In genomic region chr1:221013691-221014293, GRCh38 we compare ENCODE assay signal across 18 cellular contexts.
A peak's percentile ranks its signal among the peaks of the same experiment; 100 is the strongest.
DNase-seq lines count a peak whose midpoint lies in the region; ATAC-seq and TF ChIP-seq lines count a peak whose summit lies in the region.
"Had no signal": no experiment of that assay in that cellular context is flagged by ENCODE, and none has a peak within 500 bp of the region (broad histone marks: within the 10 kb centered on the region; RNA-seq: fewer than 3 reads in every experiment).

No MANE protein-coding gene starts in this region.

- H3K4me3 ChIP-seq in right cardiac atrium (ENCODE audit: low read length) (no peak overlapping the region), heart left ventricle (no peak overlapping the region), adipocyte (ENCODE audit: low read length) (no peak overlapping the region), fibroblast of villous mesenchyme (ENCODE audit: low read depth, low read length) (no peak overlapping the region), aorta (ENCODE audit: low read length in 2 of 2) (no peak overlapping the region)

- intact Hi-C loops in right cardiac atrium (cut with DNase I): loop anchor here in 1 of 4 donors (10.0 kb wide), 1 partner anchor 61 kb away; no protein-coding TSS in a partner anchor
- intact Hi-C loops in heart left ventricle (cut with DNase I): no loop called here
- intact Hi-C loops in aorta (cut with DNase I): no loop called here

- H3K9ac ChIP-seq in adipocyte (ENCODE audit: low read length): no peak overlapping the region

- DNase-seq in right cardiac atrium: no peak
- DNase-seq in heart left ventricle: no peak
- DNase-seq in adipocyte (ENCODE audit: low read depth): peak; percentile 24
- DNase-seq in fibroblast of villous mesenchyme (ENCODE audit: low read depth): peak; percentile 52
- no peak for DNase-seq in aorta
- DNase-seq in SKM-1 treated with dmso at 0.1 percent for 144 hours (lab: John Stamatoyannopoulos, UW; ENCODE audit: unreplicated experiment): no peak
- DNase-seq in stimulated activated naive CD4-positive, alpha-beta T cell treated with Interleukin-2 at 50 U/mL for 16 hours (lab: John Stamatoyannopoulos, UW): no peak
- DNase-seq: ACHN; BE2C; CD8-positive, alpha-beta T cell; COR-L47; DMS153; DND-41; GDM1; HCEC 1CT; IMR-90 had no signal

- peaks cover 3% of the 10 kb centered on the region for H3K9me3 ChIP-seq in right cardiac atrium (ENCODE audit: control insufficient read depth, low read length)
- peaks cover 0 to under 1% (median 0%) of the 10 kb centered on the region in 12 donors for H3K9me3 ChIP-seq in heart left ventricle
- no peaks in the 10 kb centered on the region for H3K9me3 ChIP-seq in adipocyte (ENCODE audit: control insufficient read depth, low read length)
- no peaks in the 10 kb centered on the region for H3K9me3 ChIP-seq in aorta (ENCODE audit: control insufficient read depth, low read length)
- H3K9me3 ChIP-seq: BE2C had no signal

- H3K27me3 ChIP-seq in right cardiac atrium (ENCODE audit: control insufficient read depth, insufficient read depth) (no peaks in the 10 kb centered on the region), heart left ventricle (no peaks in the 10 kb centered on the region), adipocyte (replicated peaks; ENCODE audit: control insufficient read depth, insufficient read depth, low read length) (no peaks in the 10 kb centered on the region), aorta (ENCODE audit: control insufficient read depth in 1 of 2, insufficient read depth in 2 of 2, low read length in 1 of 2) (no peaks in the 10 kb centered on the region)
- H3K27me3 ChIP-seq: BE2C had no signal

- H3K4me1 ChIP-seq in right cardiac atrium (ENCODE audit: control insufficient read depth, insufficient read depth, low read length) (no peaks in the 10 kb centered on the region), heart left ventricle (peaks cover 0 to 33% (median 5%) of the 10 kb centered on the region in 12 donors), adipocyte (ENCODE audit: control insufficient read depth, insufficient read depth, low read length) (peaks cover 13% of the 10 kb centered on the region), aorta (ENCODE audit: control insufficient read depth in 1 of 2, insufficient read depth in 2 of 2, low read length in 2 of 2) (peaks cover 4 to 6% of the 10 kb centered on the region in 2 donors)
- H3K4me1 ChIP-seq: BE2C had no signal

- TF ChIP-seq CTCF in heart left ventricle (IDR thresholded peaks at IDR 0.05) (no peak), fibroblast of villous mesenchyme (IDR thresholded peaks at IDR 0.05; ENCODE audit: insufficient read depth, low read depth, low read length) (no peak)

- H3K27ac ChIP-seq in right cardiac atrium (ENCODE audit: low read length) (no peak overlapping the region), heart left ventricle (no peak overlapping the region), aorta (ENCODE audit: low read depth in 1 of 2, low read length in 2 of 2) (no peak overlapping the region)
- H3K27ac ChIP-seq: C4-2B had no signal

- no peak for TF ChIP-seq POLR2A in heart left ventricle (IDR thresholded peaks at IDR 0.05)

- H3K36me3 ChIP-seq in heart left ventricle (no peaks in the 10 kb centered on the region), adipocyte (ENCODE audit: control insufficient read depth, insufficient read depth, low read length, severe bottlenecking) (no peaks in the 10 kb centered on the region), aorta (ENCODE audit: control insufficient read depth in 1 of 2, insufficient read depth in 2 of 2, low read length in 1 of 2) (no peaks in the 10 kb centered on the region)
- H3K36me3 ChIP-seq: BE2C had no signal

- ATAC-seq in right cardiac atrium (peak; percentile 34 to 61), heart left ventricle (no peak), aorta (ENCODE audit: low FRiP score) (peak; percentile 40), GM21576 (IDR thresholded peaks at IDR 0.05; ENCODE audit: unreplicated experiment) (no peak)
- ATAC-seq: CD8-positive, alpha-beta T cell had no signal

Comparison
In these comparisons a context has a peak if more than half of its experiments do, and no peak if none do; other contexts are left out.
1. ATAC-seq: peak in right cardiac atrium (2 of 2) and aorta (single experiment); none in heart left ventricle (0 of 4) and GM21576 (single experiment).
2. DNase-seq: peak in adipocyte (single experiment) and fibroblast of villous mesenchyme (single experiment); none in right cardiac atrium (0 of 3), heart left ventricle (0 of 5), aorta (0 of 2), SKM-1 treated with dmso at 0.1 percent for 144 hours (single experiment) and stimulated activated naive CD4-positive, alpha-beta T cell treated with Interleukin-2 at 50 U/mL for 16 hours (single experiment).